8 cellular contexts compared by ENCODE assay signal in genomic region chr16:3612510-3613466, GRCh38. TPM values are rescaled to one million over a fixed set of nuclear protein-coding genes. Genes with fewer than 3 reads are reported as not detected.
DNase-seq lines count a peak whose midpoint lies in the region; ATAC-seq and TF ChIP-seq lines count a peak whose summit lies in the region.

No MANE protein-coding gene starts in this region.

- H3K36me3 Mint-ChIP-seq in progenitor cell of endocrine pancreas (ENCODE audit: insufficient read depth) = peaks cover 9% of the 10 kb centered on the region

- H3K4me1 Mint-ChIP-seq in progenitor cell of endocrine pancreas (ENCODE audit: low read depth) = peaks cover 27% of the 10 kb centered on the region

- DNase-seq in OCI-M1 (lab: John Stamatoyannopoulos, UW) (peak; percentile 13), epithelial cell of proximal tubule (ENCODE audit: low read depth) (no peak), progenitor cell of endocrine pancreas (ENCODE audit: low spot score, unreplicated experiment) (no peak), AG08395 (ENCODE audit: low spot score) (no peak), H4 (ENCODE audit: low spot score) (no peak), NCI-H2196 treated with DMSO at 0.1 percent for 48 hours (lab: John Stamatoyannopoulos, UW; ENCODE audit: unreplicated experiment) (no peak)

- H3K9me3 Mint-ChIP-seq in progenitor cell of endocrine pancreas (ENCODE audit: low read depth) = no peaks in the 10 kb centered on the region

- H3K4me3 Mint-ChIP-seq in progenitor cell of endocrine pancreas (ENCODE audit: low read depth) = peak overlapping the region; percentile 100

- TF ChIP-seq CTCF in epithelial cell of proximal tubule (conservative IDR thresholded peaks at IDR 0.05; ENCODE audit: low read depth, low read length) (no peak), progenitor cell of endocrine pancreas (IDR thresholded peaks at IDR 0.05; ENCODE audit: unreplicated experiment) (no peak)

- peak overlapping the region; percentile 73 for H3K27ac Mint-ChIP-seq in progenitor cell of endocrine pancreas

- no peak for ATAC-seq in GM19351 (IDR thresholded peaks at IDR 0.05; ENCODE audit: unreplicated experiment)

- no peaks in the 10 kb centered on the region for H3K27me3 Mint-ChIP-seq in progenitor cell of endocrine pancreas

- H3K4me3 ChIP-seq in GM08714 (ENCODE audit: low read length) (peak overlapping the region; percentile 89), epithelial cell of proximal tubule (ENCODE audit: low read depth, low read length) (peak overlapping the region; percentile 98)

RNA-seq across cellular contexts. Expression of gene SLX4, which starts 1.4 kb away (rescaled TPM):
- total RNA-seq in epithelial cell of proximal tubule = 6.6 and 6.9 TPM in 2 replicates
- total RNA-seq in progenitor cell of endocrine pancreas = 13.8 and 14.0 TPM in 2 replicates
- 2.0 and 3.3 TPM in 2 replicates for total RNA-seq in H4 (2014; rRNA removed; shearing (Covaris generic))

RNA-seq across cellular contexts. Expression of gene NLRC3, which starts 35.6 kb away (rescaled TPM):
- total RNA-seq in epithelial cell of proximal tubule (under 0.01 TPM in 1 of 2 replicates, not detected in the other), progenitor cell of endocrine pancreas (0.14 and 0.38 TPM in 2 replicates)
- total RNA-seq in H4 (2014; rRNA removed; shearing (Covaris generic)) = not detected in 2 replicates

RNA-seq across cellular contexts. Expression of gene DNASE1, which starts 41.7 kb away (rescaled TPM):
- total RNA-seq in epithelial cell of proximal tubule = 7.4 and 12.2 TPM in 2 replicates
- total RNA-seq in progenitor cell of endocrine pancreas = 43.6 and 49.3 TPM in 2 replicates
- 2.7 and 6.1 TPM in 2 replicates for total RNA-seq in H4 (2014; rRNA removed; shearing (Covaris generic))
